Comparison of ENCODE assay signal across 14 cellular contexts in genomic region chr1:161848676-161849075, GRCh38.
"Had no signal": no experiment of that assay in that cellular context is flagged by ENCODE, and none has a peak within 500 bp of the region (broad histone marks: within the 10 kb centered on the region; RNA-seq: fewer than 3 reads in every experiment).

No MANE protein-coding gene starts in this region.

- H3K9me3 ChIP-seq: body of pancreas, gastroesophageal sphincter, ovary had no signal

- H3K27me3 Mint-ChIP-seq: activated CD4-positive, alpha-beta T cell treated with anti-CD3 and anti-CD28 coated beads, Interleukin-2, amount 10 ng/mL, durations not matched to agents 7 days and 5 days; activated naive CD4-positive, alpha-beta T cell treated with anti-CD3 and anti-CD28 coated beads, Interleukin-2, amount 50 U/mL, for 24 hours; dendritic cell treated with granulocyte-macrophage colony-stimulating factor and Interleukin-4, amounts not matched to agents 40 ng/mL and 50 ng/mL, for 4 days had no signal

- H3K9me3 Mint-ChIP-seq: activated CD4-positive, alpha-beta T cell treated with anti-CD3 and anti-CD28 coated beads, Interleukin-2, amount 10 ng/mL, durations not matched to agents 7 days and 5 days; activated naive CD4-positive, alpha-beta T cell treated with anti-CD3 and anti-CD28 coated beads, Interleukin-2, amount 50 U/mL, for 24 hours; dendritic cell treated with granulocyte-macrophage colony-stimulating factor and Interleukin-4, amounts not matched to agents 40 ng/mL and 50 ng/mL, for 4 days; neural crest cell; T-helper 1 cell treated with Interleukin-12 subunit alpha and Interleukin-12 subunit beta and Interleukin-4 antibody, amounts not matched to agents 30 μg/mL and 1 μg/mL, for 36 hours had no signal

- H3K27ac ChIP-seq: body of pancreas, gastroesophageal sphincter, ovary, skin epidermis had no signal

- H3K4me3 Mint-ChIP-seq: activated CD4-positive, alpha-beta T cell treated with anti-CD3 and anti-CD28 coated beads, Interleukin-2, amount 10 ng/mL, durations not matched to agents 7 days and 5 days; activated naive CD4-positive, alpha-beta T cell treated with anti-CD3 and anti-CD28 coated beads, Interleukin-2, amount 50 U/mL, for 24 hours; dendritic cell treated with granulocyte-macrophage colony-stimulating factor and Interleukin-4, amounts not matched to agents 40 ng/mL and 50 ng/mL, for 4 days; neural crest cell; T-helper 1 cell treated with Interleukin-12 subunit alpha and Interleukin-12 subunit beta and Interleukin-4 antibody, amounts not matched to agents 30 μg/mL and 1 μg/mL, for 36 hours had no signal

- H3K27me3 ChIP-seq: body of pancreas, gastroesophageal sphincter, ovary had no signal

- H3K36me3 ChIP-seq: ovary had no signal

- ATAC-seq: body of pancreas, gastroesophageal sphincter, left ventricle myocardium superior had no signal

- H3K27ac Mint-ChIP-seq: activated CD4-positive, alpha-beta T cell treated with anti-CD3 and anti-CD28 coated beads, Interleukin-2, amount 10 ng/mL, durations not matched to agents 7 days and 5 days; activated naive CD4-positive, alpha-beta T cell treated with anti-CD3 and anti-CD28 coated beads, Interleukin-2, amount 50 U/mL, for 24 hours; dendritic cell treated with granulocyte-macrophage colony-stimulating factor and Interleukin-4, amounts not matched to agents 40 ng/mL and 50 ng/mL, for 4 days; T-helper 1 cell treated with Interleukin-12 subunit alpha and Interleukin-12 subunit beta and Interleukin-4 antibody, amounts not matched to agents 30 μg/mL and 1 μg/mL, for 36 hours had no signal

- DNase-seq: activated CD4-positive, alpha-beta T cell treated with anti-CD3 and anti-CD28 coated beads, Interleukin-2, amount 10 ng/mL, durations not matched to agents 7 days and 5 days; activated CD4-positive, CD25-positive, alpha-beta regulatory T cell; activated CD8-positive, alpha-beta memory T cell treated with anti-CD3 and anti-CD28 coated beads for 24 hours; amniotic stem cell; body of pancreas; hippocampal formation; left ventricle myocardium superior; ovary had no signal

- H3K4me3 ChIP-seq: body of pancreas, gastroesophageal sphincter, ovary, skin epidermis had no signal

- H3K4me1 Mint-ChIP-seq: activated CD4-positive, alpha-beta T cell treated with anti-CD3 and anti-CD28 coated beads, Interleukin-2, amount 10 ng/mL, durations not matched to agents 7 days and 5 days; neural crest cell had no signal
